Comparison of ENCODE assay signal across 16 cellular contexts in the genomic region with DNA sequence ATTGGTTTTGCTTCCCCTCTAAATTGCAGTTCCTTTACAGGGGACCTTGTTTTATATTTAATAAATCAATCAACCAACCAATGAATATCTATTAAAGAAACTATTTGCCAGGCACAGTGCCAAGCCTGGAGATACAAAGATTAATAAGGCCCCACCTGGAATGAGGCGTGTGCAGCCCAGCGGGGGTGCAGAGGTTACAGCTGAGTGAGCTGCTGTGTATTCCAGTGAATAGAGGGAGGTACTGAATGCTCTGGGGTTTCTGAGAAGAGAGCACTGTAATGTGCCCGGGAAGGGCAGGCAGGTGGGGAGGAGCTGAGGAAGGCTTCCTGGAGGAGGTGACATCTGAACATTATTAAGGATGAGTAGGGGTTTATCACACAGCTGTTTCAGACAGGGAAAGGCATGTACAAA. TPM values are rescaled to one million over a fixed set of nuclear protein-coding genes. Genes with fewer than 3 reads are reported as not detected.
DNase-seq lines count a peak whose midpoint lies in the region; ATAC-seq, FAIRE-seq and TF ChIP-seq lines count a peak whose summit lies in the region.
"Had no signal": no experiment of that assay in that cellular context is flagged by ENCODE, and none has a peak within 500 bp of the region (broad histone marks: within the 10 kb centered on the region; RNA-seq: fewer than 3 reads in every experiment).

No MANE protein-coding gene starts in this region.

- H3K9me3 ChIP-seq in Peyer's patch (no peaks in the 10 kb centered on the region), keratinocyte (ENCODE audit: control insufficient read depth, low read depth, low read length) (no peaks in the 10 kb centered on the region), gastrocnemius medialis (no peaks in the 10 kb centered on the region)

- H3K4me3 Mint-ChIP-seq in type B pancreatic cell, result peak overlapping the region; percentile 42
- H3K4me3 Mint-ChIP-seq: activated CD4-positive, alpha-beta memory T cell treated with anti-CD3 and anti-CD28 coated beads for 36 hours had no signal

- DNase-seq in cardiac septum (ENCODE audit: low spot score) (peak; percentile 63), Right ventricle myocardium inferior (ENCODE audit: missing footprints) (no peak), Peyer's patch (peak in 2 of 3 donors; percentile 79 to 82), keratinocyte (ENCODE audit: low read depth, low spot score) (no peak), type B pancreatic cell (ENCODE audit: extremely low spot score, unreplicated experiment) (no peak), gastrocnemius medialis (no peak)
- DNase-seq: activated CD4-positive, alpha-beta memory T cell treated with anti-CD3 and anti-CD28 coated beads for 36 hours; effector CD8-positive, alpha-beta T cell; NCI-H2029; right cardiac atrium; stimulated activated CD4-positive, alpha-beta T cell treated with anti-CD3 and anti-CD28 coated beads, Interleukin-4, amount 100 ng/mL, for 4 hours; stimulated activated naive CD4-positive, alpha-beta T cell had no signal

- no peaks in the 10 kb centered on the region for H3K36me3 ChIP-seq in Peyer's patch
- H3K36me3 ChIP-seq in keratinocyte (ENCODE audit: control insufficient read depth in 2 of 2, extremely low read depth in 1 of 2, insufficient read depth in 2 of 2, low read length in 2 of 2), result no peaks in the 10 kb centered on the region
- no peaks in the 10 kb centered on the region for H3K36me3 ChIP-seq in gastrocnemius medialis

- FAIRE-seq in keratinocyte (lab: Jason Lieb, UNC), result peak; percentile 86
- FAIRE-seq: frontal cortex, islet of Langerhans had no signal

- ATAC-seq in Right ventricle myocardium inferior (no peak), HG02610 (IDR thresholded peaks at IDR 0.05; ENCODE audit: unreplicated experiment) (no peak), gastrocnemius medialis (no peak), HG03571 (IDR thresholded peaks at IDR 0.05; ENCODE audit: unreplicated experiment) (no peak)
- ATAC-seq: right cardiac atrium had no signal

- H2AFZ ChIP-seq in keratinocyte (ENCODE audit: control insufficient read depth, low read length), result peak overlapping the region; percentile 19

- H4K20me1 ChIP-seq in keratinocyte (ENCODE audit: control insufficient read depth, extremely low read depth, insufficient read depth, low read length), result no peaks in the 10 kb centered on the region

- H3K79me2 ChIP-seq in keratinocyte (ENCODE audit: control insufficient read depth, insufficient read depth, low read length), result no peaks in the 10 kb centered on the region

- H3K27ac Mint-ChIP-seq in type B pancreatic cell, result peak overlapping the region; percentile 75
- H3K27ac Mint-ChIP-seq: activated CD4-positive, alpha-beta memory T cell treated with anti-CD3 and anti-CD28 coated beads for 36 hours had no signal

- H3K36me3 Mint-ChIP-seq in type B pancreatic cell, result no peaks in the 10 kb centered on the region
- H3K36me3 Mint-ChIP-seq: activated CD4-positive, alpha-beta memory T cell treated with anti-CD3 and anti-CD28 coated beads for 36 hours had no signal

- intact Hi-C loops in cardiac septum (cut with DNase I) (no loop called here), Right ventricle myocardium inferior (cut with DNase I) (no loop called here), gastrocnemius medialis (cut with DNase I; ENCODE audit: low total_unique reads) (no loop called here)

- H3K27me3 ChIP-seq in Peyer's patch (no peaks in the 10 kb centered on the region), keratinocyte (ENCODE audit: control insufficient read depth, extremely low read depth, insufficient read depth, low read length) (no peaks in the 10 kb centered on the region), gastrocnemius medialis (no peaks in the 10 kb centered on the region)

- H3K4me2 ChIP-seq in keratinocyte (ENCODE audit: control insufficient read depth, extremely low read depth, insufficient read depth, low read depth, low read length), result peak overlapping the region; percentile 18

- no peak overlapping the region for H3K4me3 ChIP-seq in Peyer's patch
- peak overlapping the region in 1 of 3 experiments; percentile 24 for H3K4me3 ChIP-seq in keratinocyte (ENCODE audit: control insufficient read depth in 2 of 3, extremely low read depth in 1 of 3, insufficient read depth in 2 of 3, low read depth in 1 of 3, low read length in 3 of 3)
- H3K4me3 ChIP-seq in gastrocnemius medialis, result no peak overlapping the region

- no peaks in the 10 kb centered on the region for H3K9me1 ChIP-seq in keratinocyte (ENCODE audit: control insufficient read depth, extremely low read depth, insufficient read depth, low read length)

- H3K27ac ChIP-seq in Peyer's patch (peak overlapping the region in 2 of 4 donors; percentile 53 to 69), keratinocyte (ENCODE audit: control insufficient read depth, insufficient read depth, low read length) (peak overlapping the region; percentile 33), gastrocnemius medialis (no peak overlapping the region)

- H3K27me3 Mint-ChIP-seq in type B pancreatic cell, result peaks cover 11% of the 10 kb centered on the region

- TF ChIP-seq POLR2A in Peyer's patch (IDR thresholded peaks at IDR 0.05), result no peak
- TF ChIP-seq POLR2A in gastrocnemius medialis (IDR thresholded peaks at IDR 0.05), result no peak

- H3K4me1 Mint-ChIP-seq in type B pancreatic cell (ENCODE audit: unreplicated experiment), result peaks cover 31% of the 10 kb centered on the region

- TF ChIP-seq CTCF in Peyer's patch (IDR thresholded peaks at IDR 0.05), result no peak
- TF ChIP-seq CTCF in keratinocyte (optimal IDR thresholded peaks at IDR 0.05 in 1 of 3, IDR thresholded peaks at IDR 0.05 in 1 of 3, conservative IDR thresholded peaks at IDR 0.05 in 1 of 3; ENCODE audit: extremely low read depth in 1 of 3, insufficient read depth in 2 of 3, low read length in 3 of 3), result no peak
- TF ChIP-seq CTCF in type B pancreatic cell (conservative IDR thresholded peaks at IDR 0.05), result no peak
- no peak for TF ChIP-seq CTCF in gastrocnemius medialis (IDR thresholded peaks at IDR 0.05 in 4 of 5, conservative IDR thresholded peaks at IDR 0.05 in 1 of 5)

- H3K9me3 Mint-ChIP-seq in type B pancreatic cell, result no peaks in the 10 kb centered on the region
- H3K9me3 Mint-ChIP-seq: activated CD4-positive, alpha-beta memory T cell treated with anti-CD3 and anti-CD28 coated beads for 36 hours had no signal

- H3K4me1 ChIP-seq in Peyer's patch, result peaks cover 0 to 28% (median 0%) of the 10 kb centered on the region in 4 donors
- H3K4me1 ChIP-seq in keratinocyte (ENCODE audit: control insufficient read depth, extremely low read depth, insufficient read depth, low read length), result peaks cover 48% of the 10 kb centered on the region
- H3K4me1 ChIP-seq in gastrocnemius medialis, result no peaks in the 10 kb centered on the region

- dilution Hi-C loops in keratinocyte (cut with MboI; ENCODE audit: extremely low pct_ligation_motif_present, low sequenced_read_pairs), result no loop called here

- no peak overlapping the region for H3K9ac ChIP-seq in keratinocyte (ENCODE audit: control insufficient read depth, extremely low read depth, insufficient read depth, low read length)

- in situ Hi-C loops in gastrocnemius medialis (cut with MboI; ENCODE audit: low sequenced_read_pairs in 4 of 4), result no loop called here

RNA-seq across cellular contexts. Expression of a gene that starts 51.9 kb away (rescaled TPM):
- total RNA-seq in cardiac septum (1.7 TPM), Right ventricle myocardium inferior (not detected), Peyer's patch (10 to 100 TPM; 19.3 to 63.5 (median 35.7) TPM), type B pancreatic cell (ENCODE audit: low replicate concordance) (16.9 and 22.7 TPM in 2 replicates), gastrocnemius medialis (1 to 10 TPM in 2 of 4 donors, under 1 TPM in 2; 0.24 to 6.4 (median 1.9) TPM)
- 200 to 263 TPM (median 241 TPM) in 3 replicates for polyA plus RNA-seq in keratinocyte
- polyA plus RNA-seq in keratinocyte (2011; ENCODE audit: low read depth), result 48.8 TPM
- polyA plus RNA-seq in keratinocyte (2011; cell fraction: cytosol; rRNA removed), result 99.5 and 116 TPM in 2 replicates
- 432 and 488 TPM in 2 replicates for polyA plus RNA-seq in keratinocyte (2011; cell fraction: nucleus; rRNA removed)
- 63.4 and 175 TPM in 2 replicates for polyA plus RNA-seq in keratinocyte (2012; ENCODE audit: low replicate concordance)
- 261 to 340 TPM (median 323 TPM) in 3 replicates for polyA minus RNA-seq in keratinocyte
- polyA minus RNA-seq in keratinocyte (2011; cell fraction: cytosol; rRNA and poly(A)+ RNA removed), result 149 TPM
- 253 and 530 TPM in 2 replicates for polyA minus RNA-seq in keratinocyte (2011; cell fraction: nucleus; rRNA and poly(A)+ RNA removed)

Comparison
In these comparisons a context has a peak if more than half of its experiments do, and no peak if none do; other contexts are left out.
1. DNase-seq: peak in cardiac septum (single experiment) and Peyer's patch (2 of 3); none in Right ventricle myocardium inferior (single experiment), keratinocyte (single experiment), type B pancreatic cell (single experiment) and gastrocnemius medialis (0 of 2).